ENCODE assay signal across 24 cellular contexts in genomic region chr16:16037970-16038369, GRCh38.
"Had no signal": no experiment of that assay in that cellular context is flagged by ENCODE, and none has a peak within 500 bp of the region (broad histone marks: within the 10 kb centered on the region; RNA-seq: fewer than 3 reads in every experiment).

No MANE protein-coding gene starts in this region.

- H3K79me2 ChIP-seq: parathyroid adenoma had no signal

- H3K9me3 ChIP-seq: esophagus muscularis mucosa, gastrocnemius medialis, heart right ventricle, psoas muscle, spleen, stomach had no signal

- H3K27me3 Mint-ChIP-seq: dendritic cell treated with granulocyte-macrophage colony-stimulating factor and Interleukin-4, amounts not matched to agents 40 ng/mL and 50 ng/mL, for 4 days; effector memory CD8-positive, alpha-beta T cell; naive thymus-derived CD4-positive, alpha-beta T cell; type B pancreatic cell had no signal

- H3K27ac ChIP-seq: epithelial cell of prostate, esophagus muscularis mucosa, heart right ventricle, parathyroid adenoma, psoas muscle had no signal

- ATAC-seq: effector memory CD8-positive, alpha-beta T cell; gastrocnemius medialis; heart right ventricle; naive thymus-derived CD4-positive, alpha-beta T cell; psoas muscle; sciatic nerve had no signal

- H3K27me3 ChIP-seq: esophagus muscularis mucosa, gastrocnemius medialis, heart right ventricle, spleen, stomach had no signal

- H3K9ac ChIP-seq: parathyroid adenoma had no signal

- DNase-seq: effector memory CD8-positive, alpha-beta T cell; gastrocnemius medialis; heart right ventricle; hypothalamus; kidney glomerular epithelial cell; naive thymus-derived CD4-positive, alpha-beta T cell; nephron progenitor cell; psoas muscle; retina; spleen; stimulated activated CD4-positive, alpha-beta T cell treated with anti-CD3 and anti-CD28 coated beads, Interleukin-15, amount 100 ng/mL, for 24 hours; stimulated activated CD4-positive, alpha-beta T cell treated with anti-CD3 and anti-CD28 coated beads, Interleukin-1b, Interleukin-23, amount 100 ng/mL, for 48 hours; stimulated activated CD4-positive, alpha-beta T cell treated with anti-CD3 and anti-CD28 coated beads, Interleukin-4, amount 100 ng/mL, for 24 hours; stimulated activated naive CD4-positive, alpha-beta T cell; stomach; substantia nigra had no signal

- H2AFZ ChIP-seq: parathyroid adenoma had no signal

- FAIRE-seq: islet of Langerhans, urothelium cell line had no signal

- H3K4me3 Mint-ChIP-seq: dendritic cell treated with granulocyte-macrophage colony-stimulating factor and Interleukin-4, amounts not matched to agents 40 ng/mL and 50 ng/mL, for 4 days; effector memory CD8-positive, alpha-beta T cell; nephron progenitor cell; type B pancreatic cell had no signal

- H3K4me1 ChIP-seq: parathyroid adenoma, psoas muscle had no signal

- H3K9me3 Mint-ChIP-seq: dendritic cell treated with granulocyte-macrophage colony-stimulating factor and Interleukin-4, amounts not matched to agents 40 ng/mL and 50 ng/mL, for 4 days; effector memory CD8-positive, alpha-beta T cell; naive thymus-derived CD4-positive, alpha-beta T cell; nephron progenitor cell; type B pancreatic cell had no signal

- H3K27ac Mint-ChIP-seq: dendritic cell treated with granulocyte-macrophage colony-stimulating factor and Interleukin-4, amounts not matched to agents 40 ng/mL and 50 ng/mL, for 4 days; effector memory CD8-positive, alpha-beta T cell; nephron progenitor cell; type B pancreatic cell had no signal

- H3K4me3 ChIP-seq: esophagus muscularis mucosa, gastrocnemius medialis, heart right ventricle, psoas muscle, spleen, stomach had no signal
